37 cellular contexts compared by ENCODE assay signal in the genomic region with DNA sequence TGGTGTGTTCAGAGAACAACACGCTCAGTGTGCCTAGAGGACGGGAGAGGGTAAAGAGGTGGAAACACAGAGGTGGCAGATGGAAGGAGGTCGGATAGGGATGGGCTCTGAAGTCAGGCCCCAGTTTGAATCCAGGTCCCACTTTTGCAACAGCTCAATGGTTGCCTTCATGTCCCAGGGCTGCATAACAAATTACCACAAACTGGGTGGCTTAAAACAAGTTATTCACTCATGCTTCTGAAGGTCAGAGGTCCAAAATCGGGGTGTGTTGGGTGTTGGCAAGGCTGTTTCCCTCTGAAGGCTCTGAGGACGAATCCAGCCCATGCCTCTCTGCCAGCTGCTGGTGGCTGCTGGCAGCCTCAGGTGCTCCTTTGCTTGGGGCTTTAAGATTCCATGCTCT.
"Had no signal": no experiment of that assay in that cellular context is flagged by ENCODE, and none has a peak within 500 bp of the region (broad histone marks: within the 10 kb centered on the region; RNA-seq: fewer than 3 reads in every experiment).

No MANE protein-coding gene starts in this region.

- H3K27ac Mint-ChIP-seq: activated CD4-positive, alpha-beta memory T cell treated with anti-CD3 and anti-CD28 coated beads, Interleukin-2, amount 10 ng/mL, durations not matched to agents 7 days and 5 days; activated CD4-positive, alpha-beta T cell treated with anti-CD3 and anti-CD28 coated beads for 36 hours; activated CD4-positive, alpha-beta T cell treated with anti-CD3 and anti-CD28 coated beads, Interleukin-2, amount 10 ng/mL, durations not matched to agents 7 days and 5 days; activated CD8-positive, alpha-beta memory T cell treated with anti-CD3 and anti-CD28 coated beads, Interleukin-2, amount 10 ng/mL, durations not matched to agents 7 days and 5 days; activated CD8-positive, alpha-beta T cell treated with anti-CD3 and anti-CD28 coated beads, Interleukin-2, amount 10 ng/mL, durations not matched to agents 7 days and 5 days; activated naive CD4-positive, alpha-beta T cell treated with anti-CD3 and anti-CD28 coated beads, Interleukin-2, amount 10 ng/mL, durations not matched to agents 7 days and 5 days; activated naive CD4-positive, alpha-beta T cell treated with anti-CD3 and anti-CD28 coated beads, Interleukin-2, amount 50 U/mL, for 24 hours; activated naive CD8-positive, alpha-beta T cell; activated naive CD8-positive, alpha-beta T cell treated with anti-CD3 and anti-CD28 coated beads, Interleukin-2, amount 10 ng/mL, durations not matched to agents 7 days and 5 days; activated naive CD8-positive, alpha-beta T cell treated with anti-CD3 and anti-CD28 coated beads, Interleukin-2, amount 50 U/mL, for 24 hours; activated T-cell treated with anti-CD3 and anti-CD28 coated beads, Interleukin-2, amount 50 U/mL, for 24 hours; activated T-helper 2 cell treated with anti-CD3 and anti-CD28 coated beads, Interferon-gamma antibody, Interleukin-2, Interleukin-4, amounts not matched to agents 10 μg/mL and 5 μg/mL and 100 μg/mL, durations not matched to agents 14 hours and 24 hours and 36 hours; brain; T-helper 1 cell treated with Interleukin-12 subunit alpha and Interleukin-12 subunit beta and Interleukin-4 antibody, amounts not matched to agents 30 μg/mL and 1 μg/mL, for 36 hours; T-helper 2 cell treated with Interferon-gamma antibody and Interleukin-4, amounts not matched to agents 5 μg/mL and 100 μg/mL, for 36 hours had no signal

- DNase-seq: activated CD4-positive, alpha-beta memory T cell treated with anti-CD3 and anti-CD28 coated beads, Interleukin-2, amount 10 ng/mL, durations not matched to agents 7 days and 5 days; activated CD4-positive, alpha-beta T cell treated with anti-CD3 and anti-CD28 coated beads for 1 hour; activated CD4-positive, alpha-beta T cell treated with anti-CD3 and anti-CD28 coated beads for 36 hours; activated CD4-positive, alpha-beta T cell treated with anti-CD3 and anti-CD28 coated beads for 48 hours; activated CD4-positive, alpha-beta T cell treated with anti-CD3 and anti-CD28 coated beads, Interleukin-2, amount 10 ng/mL, durations not matched to agents 7 days and 5 days; activated CD4-positive, alpha-beta T cell treated with anti-CD3 and anti-CD28 coated beads, Interleukin-2, amount 50 U/mL, for 48 hours; activated CD4-positive, CD25-positive, alpha-beta regulatory T cell; activated CD8-positive, alpha-beta memory T cell treated with anti-CD3 and anti-CD28 coated beads for 24 hours; activated CD8-positive, alpha-beta memory T cell treated with anti-CD3 and anti-CD28 coated beads, Interleukin-2, amount 50 U/mL, for 48 hours; activated CD8-positive, alpha-beta T cell treated with anti-CD3 and anti-CD28 coated beads, Interleukin-2, amount 10 ng/mL, durations not matched to agents 7 days and 5 days; activated effector memory CD4-positive, alpha-beta T cell treated with Interleukin-2 at 50 U/mL for 16 hours; activated gamma-delta T cell; activated naive CD4-positive, alpha-beta T cell treated with anti-CD3 and anti-CD28 coated beads, Interleukin-2, amount 10 ng/mL, durations not matched to agents 7 days and 5 days; activated naive CD4-positive, alpha-beta T cell treated with Interleukin-2 at 50 U/mL for 16 hours; activated naive CD8-positive, alpha-beta T cell treated with anti-CD3 and anti-CD28 coated beads, Interleukin-2, amount 10 ng/mL, durations not matched to agents 7 days and 5 days; activated naive CD8-positive, alpha-beta T cell treated with anti-CD3 and anti-CD28 coated beads, Interleukin-2, amount 50 U/mL, for 24 hours; activated T-cell treated with anti-CD3 and anti-CD28 coated beads, Interleukin-2, amount 50 U/mL, for 24 hours; activated T-cell treated with anti-CD3 and anti-CD28 coated beads, Interleukin-2, amount 50 U/mL, for 48 hours; amygdala; anterior cingulate cortex; caudate nucleus; cerebellar nuclear complex; T-helper 1 cell; T-helper 2 cell; T-helper 9 cell had no signal

- H3K36me3 Mint-ChIP-seq: activated CD8-positive, alpha-beta memory T cell treated with anti-CD3 and anti-CD28 coated beads, Interleukin-2, amount 10 ng/mL, durations not matched to agents 7 days and 5 days; activated naive CD4-positive, alpha-beta T cell treated with anti-CD3 and anti-CD28 coated beads, Interleukin-2, amount 10 ng/mL, durations not matched to agents 7 days and 5 days; activated naive CD4-positive, alpha-beta T cell treated with anti-CD3 and anti-CD28 coated beads, Interleukin-2, amount 50 U/mL, for 24 hours; activated naive CD8-positive, alpha-beta T cell; activated naive CD8-positive, alpha-beta T cell treated with anti-CD3 and anti-CD28 coated beads, Interleukin-2, amount 10 ng/mL, durations not matched to agents 7 days and 5 days; brain had no signal

- H3K27me3 ChIP-seq: ascending aorta, cardiac muscle cell had no signal

- H3K27me3 Mint-ChIP-seq: activated CD4-positive, alpha-beta T cell treated with anti-CD3 and anti-CD28 coated beads for 36 hours; activated CD4-positive, alpha-beta T cell treated with anti-CD3 and anti-CD28 coated beads, Interleukin-2, amount 10 ng/mL, durations not matched to agents 7 days and 5 days; activated naive CD4-positive, alpha-beta T cell treated with anti-CD3 and anti-CD28 coated beads, Interleukin-2, amount 50 U/mL, for 24 hours; activated naive CD8-positive, alpha-beta T cell; activated naive CD8-positive, alpha-beta T cell treated with anti-CD3 and anti-CD28 coated beads, Interleukin-2, amount 10 ng/mL, durations not matched to agents 7 days and 5 days; activated T-cell treated with anti-CD3 and anti-CD28 coated beads, Interleukin-2, amount 50 U/mL, for 24 hours; brain; central memory CD8-positive, alpha-beta T cell had no signal

- ATAC-seq: activated CD4-positive, alpha-beta T cell treated with anti-CD3 and anti-CD28 coated beads for 36 hours; activated CD4-positive, CD25-positive, alpha-beta regulatory T cell treated with anti-CD3 and anti-CD28 coated beads, Interleukin-2, amount 50 U/mL, for 24 hours; activated CD8-positive, alpha-beta memory T cell treated with anti-CD3 and anti-CD28 coated beads, Interleukin-2, amount 10 ng/mL, durations not matched to agents 7 days and 5 days; activated CD8-positive, alpha-beta T cell treated with anti-CD3 and anti-CD28 coated beads, Interleukin-2, amount 10 ng/mL, durations not matched to agents 7 days and 5 days; activated naive CD8-positive, alpha-beta T cell treated with anti-CD3 and anti-CD28 coated beads, Interleukin-2, amount 50 U/mL, for 24 hours had no signal

- H3K9me3 ChIP-seq: ascending aorta had no signal

- H3K4me1 Mint-ChIP-seq: activated naive CD4-positive, alpha-beta T cell treated with anti-CD3 and anti-CD28 coated beads, Interleukin-2, amount 50 U/mL, for 24 hours had no signal

- H3K9me3 Mint-ChIP-seq: activated CD4-positive, alpha-beta memory T cell treated with anti-CD3 and anti-CD28 coated beads, Interleukin-2, amount 10 ng/mL, durations not matched to agents 7 days and 5 days; activated CD4-positive, alpha-beta T cell treated with anti-CD3 and anti-CD28 coated beads, Interleukin-2, amount 10 ng/mL, durations not matched to agents 7 days and 5 days; activated naive CD4-positive, alpha-beta T cell treated with anti-CD3 and anti-CD28 coated beads, Interleukin-2, amount 10 ng/mL, durations not matched to agents 7 days and 5 days; activated naive CD4-positive, alpha-beta T cell treated with anti-CD3 and anti-CD28 coated beads, Interleukin-2, amount 50 U/mL, for 24 hours; activated naive CD8-positive, alpha-beta T cell treated with anti-CD3 and anti-CD28 coated beads, Interleukin-2, amount 10 ng/mL, durations not matched to agents 7 days and 5 days; activated naive CD8-positive, alpha-beta T cell treated with anti-CD3 and anti-CD28 coated beads, Interleukin-2, amount 50 U/mL, for 24 hours; activated T-cell treated with anti-CD3 and anti-CD28 coated beads, Interleukin-2, amount 50 U/mL, for 24 hours; activated T-helper 2 cell treated with anti-CD3 and anti-CD28 coated beads, Interferon-gamma antibody, Interleukin-2, Interleukin-4, amounts not matched to agents 10 μg/mL and 5 μg/mL and 100 μg/mL, durations not matched to agents 14 hours and 24 hours and 36 hours; brain; central memory CD8-positive, alpha-beta T cell; T-helper 1 cell treated with Interleukin-12 subunit alpha and Interleukin-12 subunit beta and Interleukin-4 antibody, amounts not matched to agents 30 μg/mL and 1 μg/mL, for 36 hours; T-helper 2 cell treated with Interferon-gamma antibody and Interleukin-4, amounts not matched to agents 5 μg/mL and 100 μg/mL, for 36 hours had no signal

- H3K27ac ChIP-seq: ascending aorta, cardiac muscle cell, VCaP had no signal

- H3K4me3 Mint-ChIP-seq: activated CD4-positive, alpha-beta memory T cell treated with anti-CD3 and anti-CD28 coated beads, Interleukin-2, amount 10 ng/mL, durations not matched to agents 7 days and 5 days; activated CD4-positive, alpha-beta T cell treated with anti-CD3 and anti-CD28 coated beads for 36 hours; activated CD4-positive, alpha-beta T cell treated with anti-CD3 and anti-CD28 coated beads, Interleukin-2, amount 10 ng/mL, durations not matched to agents 7 days and 5 days; activated CD8-positive, alpha-beta memory T cell treated with anti-CD3 and anti-CD28 coated beads, Interleukin-2, amount 10 ng/mL, durations not matched to agents 7 days and 5 days; activated CD8-positive, alpha-beta T cell treated with anti-CD3 and anti-CD28 coated beads, Interleukin-2, amount 10 ng/mL, durations not matched to agents 7 days and 5 days; activated naive CD4-positive, alpha-beta T cell treated with anti-CD3 and anti-CD28 coated beads, Interleukin-2, amount 10 ng/mL, durations not matched to agents 7 days and 5 days; activated naive CD4-positive, alpha-beta T cell treated with anti-CD3 and anti-CD28 coated beads, Interleukin-2, amount 50 U/mL, for 24 hours; activated naive CD8-positive, alpha-beta T cell; activated naive CD8-positive, alpha-beta T cell treated with anti-CD3 and anti-CD28 coated beads, Interleukin-2, amount 10 ng/mL, durations not matched to agents 7 days and 5 days; activated naive CD8-positive, alpha-beta T cell treated with anti-CD3 and anti-CD28 coated beads, Interleukin-2, amount 50 U/mL, for 24 hours; activated T-cell treated with anti-CD3 and anti-CD28 coated beads, Interleukin-2, amount 50 U/mL, for 24 hours; brain; central memory CD8-positive, alpha-beta T cell; T-helper 1 cell treated with Interleukin-12 subunit alpha and Interleukin-12 subunit beta and Interleukin-4 antibody, amounts not matched to agents 30 μg/mL and 1 μg/mL, for 36 hours; T-helper 2 cell treated with Interferon-gamma antibody and Interleukin-4, amounts not matched to agents 5 μg/mL and 100 μg/mL, for 36 hours had no signal
